ENCODE assay signal across 20 cellular contexts in the genomic region with DNA sequence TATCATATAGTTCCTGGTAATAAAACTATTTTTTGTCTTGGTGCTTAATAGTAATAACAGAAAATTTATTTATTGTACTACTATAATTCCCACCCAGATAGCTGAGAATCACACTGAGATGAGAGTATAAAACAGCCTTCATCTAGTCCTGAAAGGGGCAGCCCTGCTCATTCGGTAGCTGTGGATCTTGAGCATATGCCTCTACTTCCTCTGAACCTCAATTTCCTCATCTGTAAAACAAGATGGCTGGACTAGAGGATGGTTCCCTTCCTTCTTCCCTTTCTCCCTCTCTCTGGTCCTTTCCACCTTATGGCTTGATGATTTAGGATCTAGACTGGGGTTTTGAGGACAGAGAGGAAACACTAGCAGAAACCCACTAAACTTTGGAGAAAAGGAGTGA. TPM values are rescaled to one million over a fixed set of nuclear protein-coding genes. Genes with fewer than 3 reads are reported as not detected.
DNase-seq lines count a peak whose midpoint lies in the region; ATAC-seq, FAIRE-seq and TF ChIP-seq lines count a peak whose summit lies in the region.
"Had no signal": no experiment of that assay in that cellular context is flagged by ENCODE, and none has a peak within 500 bp of the region (broad histone marks: within the 10 kb centered on the region; RNA-seq: fewer than 3 reads in every experiment).

No MANE protein-coding gene starts in this region.

- intact Hi-C loops in upper lobe of right lung (cut with DNase I), result loop anchor here (10.0 kb wide), 1 partner anchor 89 kb away; no protein-coding TSS in a partner anchor

- no peak for DNase-seq in activated naive CD4-positive, alpha-beta T cell treated with anti-CD3 and anti-CD28 coated beads, Interleukin-2, amount 50 U/mL, for 16 hours
- DNase-seq in T-cell, result no peak
- no peak for DNase-seq in effector memory CD8-positive, alpha-beta T cell
- DNase-seq in upper lobe of right lung, result no peak
- no peak for DNase-seq in GDM1 (lab: John Stamatoyannopoulos, UW)
- DNase-seq in GM19239 (ENCODE audit: insufficient read length, low spot score), result no peak
- no peak for DNase-seq in NCI-H82 treated with DMSO at 0.1 percent for 48 hours (lab: John Stamatoyannopoulos, UW; ENCODE audit: unreplicated experiment)
- DNase-seq: activated CD4-positive, alpha-beta T cell treated with anti-CD3 and anti-CD28 coated beads, Interleukin-2, amount 50 U/mL, for 1 hour; DMS79; GM23248; NCI-H69; Peyer's patch; right cardiac atrium; stimulated activated CD4-positive, alpha-beta T cell treated with anti-CD3 and anti-CD28 coated beads, Interleukin-1b, Interleukin-23, amount 100 ng/mL, for 48 hours; tibial artery had no signal

- ATAC-seq in T-cell (replicated peaks in 1 of 4) (peak in 2 of 4 experiments; percentile 38 to 40), upper lobe of right lung (peak; percentile 55)
- ATAC-seq in effector memory CD8-positive, alpha-beta T cell (replicated peaks), result peak; percentile 35

- no peaks in the 10 kb centered on the region for H3K9me3 Mint-ChIP-seq in activated naive CD4-positive, alpha-beta T cell treated with anti-CD3 and anti-CD28 coated beads, Interleukin-2, amount 50 U/mL, for 24 hours
- no peaks in the 10 kb centered on the region for H3K9me3 Mint-ChIP-seq in T-cell
- H3K9me3 Mint-ChIP-seq in effector memory CD8-positive, alpha-beta T cell, result no peaks in the 10 kb centered on the region
- H3K9me3 Mint-ChIP-seq: neural crest cell had no signal

- H3K36me3 ChIP-seq in upper lobe of right lung, result peaks cover 38% of the 10 kb centered on the region

- POLR2A ChIA-PET in T-cell (lab: Charles Lee), result interaction anchor here (0.8 to 1.3 kb wide), 2 partner anchors 13 to 15 kb away, joined by 3 to 4 read pairs; no protein-coding TSS in a partner anchor

- no peaks in the 10 kb centered on the region for H3K27me3 Mint-ChIP-seq in activated naive CD4-positive, alpha-beta T cell treated with anti-CD3 and anti-CD28 coated beads, Interleukin-2, amount 50 U/mL, for 24 hours
- no peaks in the 10 kb centered on the region for H3K27me3 Mint-ChIP-seq in T-cell
- H3K27me3 Mint-ChIP-seq in effector memory CD8-positive, alpha-beta T cell, result no peaks in the 10 kb centered on the region

- no peak for FAIRE-seq in GM19239 (lab: Jason Lieb, UNC)
- FAIRE-seq: bronchial epithelial cell, frontal cortex had no signal

- H3K4me3 ChIP-seq in upper lobe of right lung, result no peak overlapping the region
- H3K4me3 ChIP-seq: GM23248, lung, Peyer's patch, tibial artery had no signal

- H3K27ac Mint-ChIP-seq in activated naive CD4-positive, alpha-beta T cell treated with anti-CD3 and anti-CD28 coated beads, Interleukin-2, amount 50 U/mL, for 24 hours, result peak overlapping the region; percentile 87
- peak overlapping the region; percentile 92 to 93 for H3K27ac Mint-ChIP-seq in T-cell
- peak overlapping the region; percentile 49 to 52 for H3K27ac Mint-ChIP-seq in effector memory CD8-positive, alpha-beta T cell

- no peaks in the 10 kb centered on the region for H3K27me3 ChIP-seq in upper lobe of right lung
- H3K27me3 ChIP-seq: Peyer's patch, tibial artery had no signal

- TF ChIP-seq CTCF in upper lobe of right lung (IDR thresholded peaks at IDR 0.05), result no peak

- no peak overlapping the region for H3K27ac ChIP-seq in upper lobe of right lung
- H3K27ac ChIP-seq: GM23248, Peyer's patch, tibial artery had no signal

- peaks cover 50% of the 10 kb centered on the region for H3K4me1 ChIP-seq in upper lobe of right lung

- no peaks in the 10 kb centered on the region for H3K9me3 ChIP-seq in upper lobe of right lung
- H3K9me3 ChIP-seq: Peyer's patch, tibial artery had no signal

- peaks cover 84% of the 10 kb centered on the region for H3K4me1 Mint-ChIP-seq in activated naive CD4-positive, alpha-beta T cell treated with anti-CD3 and anti-CD28 coated beads, Interleukin-2, amount 50 U/mL, for 24 hours
- peaks cover 88 to 90% (median 88%) of the 10 kb centered on the region in 3 donors for H3K4me1 Mint-ChIP-seq in T-cell
- H3K4me1 Mint-ChIP-seq in effector memory CD8-positive, alpha-beta T cell (ENCODE audit: low read depth in 2 of 2), result peaks cover 29 to 49% of the 10 kb centered on the region in 2 donors

- CTCF ChIA-PET in T-cell (lab: Charles Lee), result interaction anchor here (0.8 to 2.6 kb wide), 5 partner anchors 9 to 89 kb away, joined by 3 to 15 read pairs (median 3); partner anchors contain the start of gene ARMC12 (in 2 of the 2)

- no peaks in the 10 kb centered on the region for H3K36me3 Mint-ChIP-seq in activated naive CD4-positive, alpha-beta T cell treated with anti-CD3 and anti-CD28 coated beads, Interleukin-2, amount 50 U/mL, for 24 hours
- peaks cover 12% of the 10 kb centered on the region for H3K36me3 Mint-ChIP-seq in T-cell
- H3K36me3 Mint-ChIP-seq in effector memory CD8-positive, alpha-beta T cell (ENCODE audit: insufficient read depth), result peaks cover 10% of the 10 kb centered on the region

- H3K4me3 Mint-ChIP-seq in activated naive CD4-positive, alpha-beta T cell treated with anti-CD3 and anti-CD28 coated beads, Interleukin-2, amount 50 U/mL, for 24 hours, result peak overlapping the region; percentile 27
- peak overlapping the region; percentile 2 to 42 (median 8) for H3K4me3 Mint-ChIP-seq in T-cell
- peak overlapping the region; percentile 0 to 5 for H3K4me3 Mint-ChIP-seq in effector memory CD8-positive, alpha-beta T cell
- H3K4me3 Mint-ChIP-seq: neural crest cell had no signal

RNA-seq across cellular contexts. Expression of gene FKBP5, which starts 15.0 kb away (rescaled TPM):
- total RNA-seq in T-cell (100 to 1,000 TPM in 1 of 5 donors, 10 to 100 TPM in 4; 61.4 to 130 (median 63.9) TPM), upper lobe of right lung (142 TPM)
